15 cellular contexts compared by ENCODE assay signal in genomic region chr18:80201739-80202138, GRCh38. TPM values are rescaled to one million over a fixed set of nuclear protein-coding genes. Genes with fewer than 3 reads are reported as not detected.
DNase-seq lines count a peak whose midpoint lies in the region; ATAC-seq, FAIRE-seq and TF ChIP-seq lines count a peak whose summit lies in the region.
"Had no signal": no experiment of that assay in that cellular context is flagged by ENCODE, and none has a peak within 500 bp of the region (broad histone marks: within the 10 kb centered on the region; RNA-seq: fewer than 3 reads in every experiment).

No MANE protein-coding gene starts in this region.

- WGBS in lower leg skin, 2 donors, result 83 to 84% methylated on average over 9 of the region's 9 CpGs

- H3K36me3 ChIP-seq in uterus, result no peaks in the 10 kb centered on the region
- no peaks in the 10 kb centered on the region for H3K36me3 ChIP-seq in colonic mucosa
- H3K36me3 ChIP-seq: neural progenitor cell had no signal

- H3K27ac ChIP-seq in uterus (no peak overlapping the region), colonic mucosa (no peak overlapping the region)
- H3K27ac ChIP-seq: neural progenitor cell had no signal

- no peaks in the 10 kb centered on the region for H3K27me3 ChIP-seq in uterus
- H3K27me3 ChIP-seq in colonic mucosa, result no peaks in the 10 kb centered on the region
- H3K27me3 ChIP-seq: neural progenitor cell had no signal

- TF ChIP-seq CTCF in lower leg skin (IDR thresholded peaks at IDR 0.05) (no peak), uterus (IDR thresholded peaks at IDR 0.05) (no peak), colonic mucosa (IDR thresholded peaks at IDR 0.05) (no peak)

- H3K9me3 ChIP-seq in uterus (no peaks in the 10 kb centered on the region), colonic mucosa (no peaks in the 10 kb centered on the region)

- peak; percentile 28 for FAIRE-seq in GM19239 (lab: Jason Lieb, UNC)
- FAIRE-seq: K562 had no signal

- TF ChIP-seq POLR2A in lower leg skin (IDR thresholded peaks at IDR 0.05) (no peak), uterus (IDR thresholded peaks at IDR 0.05) (no peak)

- H3K4me3 ChIP-seq in lower leg skin (ENCODE audit: low read depth, poor library complexity, severe bottlenecking), result no peak overlapping the region
- H3K4me3 ChIP-seq in uterus, result no peak overlapping the region
- no peak overlapping the region for H3K4me3 ChIP-seq in colonic mucosa
- H3K4me3 ChIP-seq: K562, neural progenitor cell had no signal

- no peak for DNase-seq in GM19239 (ENCODE audit: insufficient read length, low spot score)
- DNase-seq in lower leg skin (ENCODE audit: low spot score in 2 of 2), result peak; percentile 5 to 80
- no peak for DNase-seq in uterus
- no peak for DNase-seq in colonic mucosa
- DNase-seq in SW 1271 (lab: John Stamatoyannopoulos, UW), result no peak
- DNase-seq: CD8-positive, alpha-beta memory T cell; effector memory CD4-positive, alpha-beta T cell; NCI-H187 treated with DMSO at 0.1 percent for 48 hours; NCI-H774; SHP77 treated with DMSO at 0.1 percent for 48 hours had no signal

- H3K9ac ChIP-seq in colonic mucosa (ENCODE audit: low read depth in 2 of 2, low read length in 2 of 2), result no peak overlapping the region
- H3K9ac ChIP-seq: neural progenitor cell had no signal

- ATAC-seq in GM21529 (IDR thresholded peaks at IDR 0.05; ENCODE audit: unreplicated experiment), result peak; percentile 8
- ATAC-seq in HG03139 (IDR thresholded peaks at IDR 0.05; ENCODE audit: unreplicated experiment), result peak; percentile 8
- ATAC-seq in HG03469 (IDR thresholded peaks at IDR 0.05; ENCODE audit: unreplicated experiment), result no peak
- ATAC-seq: K562 had no signal

- intact Hi-C loops in lower leg skin (cut with DNase I; ENCODE audit: low total_unique reads), result no loop called here
- intact Hi-C loops in uterus (cut with DNase I; ENCODE audit: low total_unique reads), result no loop called here
- intact Hi-C loops in colonic mucosa (cut with DNase I), result no loop called here

- H3K4me1 ChIP-seq in uterus (no peaks in the 10 kb centered on the region), colonic mucosa (no peaks in the 10 kb centered on the region)

RNA-seq across cellular contexts. Expression of gene PARD6G, which starts 45.6 kb away (rescaled TPM):
- total RNA-seq in lower leg skin (100 to 1,000 TPM in 2 of 4 donors, 10 to 100 TPM in 2; 89.6 to 122 (median 101) TPM), uterus (10 to 100 TPM in 3 of 4 donors, 1 to 10 TPM in 1; 4.6 to 15.9 (median 11.9) TPM), colonic mucosa (1 to 10 TPM; 1.0 to 1.2 TPM)

Comparison
In these comparisons a context has a peak if more than half of its experiments do, and no peak if none do; other contexts are left out.
1. DNase-seq: peak in lower leg skin (2 of 2); none in GM19239 (single experiment), uterus (0 of 2), colonic mucosa (single experiment) and SW 1271 (0 of 2).
2. RNA of gene PARD6G, which starts 45.6 kb away (total RNA-seq): 89.6 to 122 TPM in lower leg skin; 4.6 to 15.9 TPM in uterus and 1.0 to 1.2 TPM in colonic mucosa; every median in the first group is over 4 times any median in the second.